9 cellular contexts compared by ENCODE assay signal in genomic region chr10:98460837-98461499, GRCh38. TPM values are rescaled to one million over a fixed set of nuclear protein-coding genes. Genes with fewer than 3 reads are reported as not detected.
DNase-seq lines count a peak whose midpoint lies in the region; ATAC-seq, FAIRE-seq and TF ChIP-seq lines count a peak whose summit lies in the region.
"Had no signal": no experiment of that assay in that cellular context is flagged by ENCODE, and none has a peak within 500 bp of the region (broad histone marks: within the 10 kb centered on the region; RNA-seq: fewer than 3 reads in every experiment).

No MANE protein-coding gene starts in this region.

- no peaks in the 10 kb centered on the region for H3K36me3 Mint-ChIP-seq in brain
- H3K36me3 Mint-ChIP-seq in effector memory CD8-positive, alpha-beta T cell (ENCODE audit: insufficient read depth): no peaks in the 10 kb centered on the region

- peak overlapping the region in 3 of 5 experiments; percentile 14 to 80 (median 72) for H3K27ac Mint-ChIP-seq in brain
- no peak overlapping the region for H3K27ac Mint-ChIP-seq in effector memory CD8-positive, alpha-beta T cell

- TF ChIP-seq CTCF in brain (conservative IDR thresholded peaks at IDR 0.05): no peak

- H3K27me3 Mint-ChIP-seq in brain: peaks cover 8% of the 10 kb centered on the region
- H3K27me3 Mint-ChIP-seq in effector memory CD8-positive, alpha-beta T cell: peaks cover 18 to 38% of the 10 kb centered on the region in 2 donors

- FAIRE-seq in HTR-8/SVneo (lab: Jason Lieb, UNC): peak; percentile 84

- H3K4me1 Mint-ChIP-seq in brain: peaks cover 33% of the 10 kb centered on the region
- H3K4me1 Mint-ChIP-seq in effector memory CD8-positive, alpha-beta T cell (ENCODE audit: low read depth in 2 of 2): no peaks in the 10 kb centered on the region

- DNase-seq in A172 (ENCODE audit: low spot score) (peak; percentile 98), HTR-8/SVneo (ENCODE audit: insufficient read length, low spot score) (peak; percentile 80), left kidney (ENCODE audit: low read depth, low spot score) (peak; percentile 57), D341Med (ENCODE audit: low spot score) (no peak)
- DNase-seq in stimulated activated CD8-positive, alpha-beta memory T cell treated with anti-CD3 and anti-CD28 coated beads, Interleukin-4, amount 100 ng/mL, for 48 hours: no peak
- no peak for DNase-seq in effector memory CD8-positive, alpha-beta T cell
- DNase-seq: DND-41 had no signal

- peaks cover 0 to 3% (median 0%) of the 10 kb centered on the region in 5 experiments for H3K9me3 Mint-ChIP-seq in brain
- H3K9me3 Mint-ChIP-seq in effector memory CD8-positive, alpha-beta T cell: no peaks in the 10 kb centered on the region

- no peak for ATAC-seq in HG02970 (IDR thresholded peaks at IDR 0.05; ENCODE audit: low FRiP score, unreplicated experiment)
- ATAC-seq in effector memory CD8-positive, alpha-beta T cell (replicated peaks): no peak

- no peak overlapping the region for H3K4me3 Mint-ChIP-seq in brain
- H3K4me3 Mint-ChIP-seq in effector memory CD8-positive, alpha-beta T cell: no peak overlapping the region

RNA-seq across cellular contexts. Expression of gene HPS1, which starts 14.2 kb away (rescaled TPM):
- total RNA-seq in A172 (2014; rRNA removed; shearing (Covaris generic)): 32.0 and 40.0 TPM in 2 replicates
- 23.6 TPM for polyA plus RNA-seq in brain (ENCODE audit: insufficient read depth, low read depth, low replicate concordance)

RNA-seq across cellular contexts. Expression of gene PYROXD2, which starts 46.0 kb away (rescaled TPM):
- total RNA-seq in A172 (2014; rRNA removed; shearing (Covaris generic)): 8.3 and 10.9 TPM in 2 replicates
- polyA plus RNA-seq in brain (ENCODE audit: insufficient read depth, low read depth, low replicate concordance): 2.3 TPM

Comparison
In these comparisons a context has a peak if more than half of its experiments do, and no peak if none do; other contexts are left out.
1. DNase-seq: peak in A172 (single experiment), HTR-8/SVneo (single experiment) and left kidney (single experiment); none in stimulated activated CD8-positive, alpha-beta memory T cell treated with anti-CD3 and anti-CD28 coated beads, Interleukin-4, amount 100 ng/mL, for 48 hours (single experiment), D341Med (single experiment) and effector memory CD8-positive, alpha-beta T cell (0 of 3).
2. H3K27ac Mint-ChIP-seq: peak in brain (3 of 5); none in effector memory CD8-positive, alpha-beta T cell (0 of 2).